In the genomic region with DNA sequence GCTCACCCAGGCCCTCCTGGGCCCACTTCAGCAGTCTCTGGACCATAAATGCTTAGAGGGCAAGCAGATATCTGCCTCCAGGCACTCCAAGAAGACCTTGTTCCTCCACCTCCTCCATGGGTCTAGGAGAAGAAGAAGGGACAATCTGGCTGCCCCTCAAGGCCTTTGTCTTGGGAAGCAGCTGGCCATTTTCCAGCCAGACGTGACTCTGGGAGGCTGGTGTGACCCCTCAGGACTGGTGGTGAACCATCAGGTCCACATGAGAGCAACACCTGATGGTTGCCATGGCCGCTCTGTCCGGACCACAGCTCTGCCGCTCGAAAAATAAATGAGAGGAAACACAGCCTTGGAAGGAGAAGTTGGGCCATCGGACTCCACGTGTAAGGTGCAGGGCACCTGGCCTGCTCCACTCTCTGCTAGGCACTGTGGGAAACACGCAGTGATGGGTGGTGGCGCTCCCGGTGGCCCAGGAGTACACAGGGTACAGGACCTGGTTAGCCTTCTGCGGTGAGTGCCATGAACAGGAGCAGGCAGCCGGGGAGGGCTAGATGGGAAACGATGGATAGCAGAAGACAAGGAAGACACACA, we compare ENCODE assay signal across 1 cellular context.
TF ChIP-seq lines count a peak whose summit lies in the region.

No MANE protein-coding gene starts in this region.

TF ChIP-seq in IMR-90, 13 proteins besides CTCF, POLR2A, EP300 and RAD21 (continued from another document):
- TF ChIP-seq, protein P1, sequence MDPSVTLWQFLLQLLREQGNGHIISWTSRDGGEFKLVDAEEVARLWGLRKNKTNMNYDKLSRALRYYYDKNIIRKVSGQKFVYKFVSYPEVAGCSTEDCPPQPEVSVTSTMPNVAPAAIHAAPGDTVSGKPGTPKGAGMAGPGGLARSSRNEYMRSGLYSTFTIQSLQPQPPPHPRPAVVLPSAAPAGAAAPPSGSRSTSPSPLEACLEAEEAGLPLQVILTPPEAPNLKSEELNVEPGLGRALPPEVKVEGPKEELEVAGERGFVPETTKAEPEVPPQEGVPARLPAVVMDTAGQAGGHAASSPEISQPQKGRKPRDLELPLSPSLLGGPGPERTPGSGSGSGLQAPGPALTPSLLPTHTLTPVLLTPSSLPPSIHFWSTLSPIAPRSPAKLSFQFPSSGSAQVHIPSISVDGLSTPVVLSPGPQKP (IDR thresholded peaks at IDR 0.05; ENCODE audit: borderline replicate concordance, low read depth, low read length), result no peak
- no peak for TF ChIP-seq RCOR1 (IDR thresholded peaks at IDR 0.05; ENCODE audit: insufficient replicate concordance, low read length)
- TF ChIP-seq MXI1 (IDR thresholded peaks at IDR 0.05; ENCODE audit: borderline replicate concordance, low read depth, low read length), result no peak
- TF ChIP-seq SMC3 (IDR thresholded peaks at IDR 0.05; ENCODE audit: low read depth, low read length), result no peak
- TF ChIP-seq, protein P2, sequence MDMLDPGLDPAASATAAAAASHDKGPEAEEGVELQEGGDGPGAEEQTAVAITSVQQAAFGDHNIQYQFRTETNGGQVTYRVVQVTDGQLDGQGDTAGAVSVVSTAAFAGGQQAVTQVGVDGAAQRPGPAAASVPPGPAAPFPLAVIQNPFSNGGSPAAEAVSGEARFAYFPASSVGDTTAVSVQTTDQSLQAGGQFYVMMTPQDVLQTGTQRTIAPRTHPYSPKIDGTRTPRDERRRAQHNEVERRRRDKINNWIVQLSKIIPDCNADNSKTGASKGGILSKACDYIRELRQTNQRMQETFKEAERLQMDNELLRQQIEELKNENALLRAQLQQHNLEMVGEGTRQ (IDR thresholded peaks at IDR 0.05; ENCODE audit: low read depth, low read length), result no peak
- TF ChIP-seq MAZ (IDR thresholded peaks at IDR 0.05; ENCODE audit: borderline replicate concordance, low read depth, low read length), result no peak
TF ChIP-seq in IMR-90: peak in this region for 0.
